8 cellular contexts compared by ENCODE assay signal in the genomic region with DNA sequence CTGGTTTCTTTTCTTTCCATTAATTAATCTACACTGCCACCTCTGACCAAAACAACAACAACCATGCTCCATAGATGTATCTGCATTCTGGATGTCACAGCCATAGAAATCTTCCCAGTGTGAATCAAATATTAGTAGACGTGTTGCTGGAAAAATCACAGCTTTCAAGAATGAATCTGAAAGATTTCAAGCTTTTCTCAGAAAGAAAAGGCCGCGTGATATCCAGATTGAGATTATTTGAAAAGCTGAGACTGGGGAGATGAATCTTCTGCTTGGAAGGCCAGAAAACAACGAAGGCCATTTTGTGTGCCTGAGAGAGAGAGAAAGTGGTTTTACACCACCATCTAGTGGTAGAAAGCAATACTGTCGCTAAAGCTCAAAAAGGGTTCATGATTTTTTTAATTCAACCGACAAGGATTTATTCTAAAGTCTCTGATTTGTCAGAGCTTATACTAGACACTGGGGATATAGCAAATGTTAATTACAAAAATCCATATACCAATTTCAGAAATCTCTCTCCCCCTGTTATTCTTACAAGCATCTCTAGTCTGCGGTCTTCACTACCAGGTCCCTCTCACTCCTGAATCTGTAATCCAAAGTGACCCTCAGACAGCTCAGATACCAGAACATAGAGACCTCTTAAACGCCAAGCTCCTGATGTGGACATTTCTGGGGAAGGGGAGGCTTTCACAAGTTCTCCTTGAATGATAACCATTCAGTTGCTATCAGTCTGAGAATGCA.
DNase-seq lines count a peak whose midpoint lies in the region; FAIRE-seq and TF ChIP-seq lines count a peak whose summit lies in the region.

No MANE protein-coding gene starts in this region.

- H3K36me3 ChIP-seq in HAP-1 (replicated peaks) = no peaks in the 10 kb centered on the region
- no peaks in the 10 kb centered on the region for H3K36me3 ChIP-seq in Loucy (ENCODE audit: insufficient read depth, low read length)
- no peaks in the 10 kb centered on the region for H3K36me3 ChIP-seq in mammary epithelial cell (ENCODE audit: insufficient read depth, low read length)
- no peaks in the 10 kb centered on the region for H3K36me3 ChIP-seq in kidney (ENCODE audit: control insufficient read depth in 1 of 2, insufficient read depth in 2 of 2, low read length in 2 of 2)
- H3K36me3 ChIP-seq in stomach = no peaks in the 10 kb centered on the region

- no peak overlapping the region for H3K27ac ChIP-seq in mammary epithelial cell (ENCODE audit: insufficient read depth, low read depth, low read length)
- no peak overlapping the region for H3K27ac ChIP-seq in kidney (ENCODE audit: low read depth in 2 of 2, low read length in 2 of 2)
- peak overlapping the region in 3 of 5 donors; percentile 31 to 71 (median 49) for H3K27ac ChIP-seq in stomach

- H4K20me1 ChIP-seq in Loucy (ENCODE audit: insufficient read depth, low read length, poor library complexity, severe bottlenecking) (no peaks in the 10 kb centered on the region), mammary epithelial cell (ENCODE audit: insufficient read depth, low read length) (no peaks in the 10 kb centered on the region)

- H3K27me3 ChIP-seq in HAP-1 (ENCODE audit: low read depth) (no peaks in the 10 kb centered on the region), Loucy (ENCODE audit: insufficient read depth, low read length, poor library complexity, severe bottlenecking) (no peaks in the 10 kb centered on the region), mammary epithelial cell (ENCODE audit: insufficient read depth, low read length) (peaks cover 3% of the 10 kb centered on the region), stomach (no peaks in the 10 kb centered on the region)

- intact Hi-C loops in mammary epithelial cell (cut with micrococcal nuclease) (loop anchor here (1.0 to 5.0 kb wide), 4 partner anchors 58 to 487 kb away; no protein-coding TSS in a partner anchor), kidney (cut with DNase I) (loop anchor here (5.0 kb wide), 2 partner anchors 194 to 489 kb away; no protein-coding TSS in a partner anchor), stomach (cut with DNase I; ENCODE audit: low total_unique reads) (loop anchor here (5.0 to 10.0 kb wide), 2 partner anchors 194 to 492 kb away; no protein-coding TSS in a partner anchor)

- no peaks in the 10 kb centered on the region for H3K9me2 ChIP-seq in Loucy (replicated peaks; ENCODE audit: low read depth, low read length)

- peak overlapping the region; percentile 85 for H3K4me2 ChIP-seq in Loucy (ENCODE audit: low read depth, low read length, poor library complexity, severe bottlenecking)
- H3K4me2 ChIP-seq in mammary epithelial cell (ENCODE audit: insufficient read depth, low read depth, low read length) = no peak overlapping the region

- H3K4me3 ChIP-seq in HAP-1 = no peak overlapping the region
- peak overlapping the region; percentile 63 for H3K4me3 ChIP-seq in Loucy (ENCODE audit: low read length, poor library complexity, severe bottlenecking)
- no peak overlapping the region for H3K4me3 ChIP-seq in mammary epithelial cell (replicated peaks in 1 of 3; ENCODE audit: insufficient read depth in 1 of 3, low read depth in 2 of 3, low read length in 3 of 3)
- H3K4me3 ChIP-seq in kidney (ENCODE audit: low read length in 2 of 2) = no peak overlapping the region
- H3K4me3 ChIP-seq in stomach = no peak overlapping the region

- TF ChIP-seq POLR2A in stomach (IDR thresholded peaks at IDR 0.05) = no peak

- H2AFZ ChIP-seq in Loucy (ENCODE audit: low read length) (peak overlapping the region; percentile 90), mammary epithelial cell (ENCODE audit: low read depth, low read length) (no peak overlapping the region)

- CTCF ChIA-PET in mammary epithelial cell (lab: Charles Lee; ENCODE audit: low non-redundant PET) = interaction anchor here (0.7 kb wide), 1 partner anchor 58 kb away, joined by 3 read pairs; no protein-coding TSS in a partner anchor

- dilution Hi-C loops in mammary epithelial cell (cut with HindIII; ENCODE audit: low sequenced_read_pairs) = no loop called here

- in situ Hi-C loops in HAP-1 (cut with MboI; ENCODE audit: low sequenced_read_pairs) (no loop called here), mammary epithelial cell (cut with MboI; ENCODE audit: low sequenced_read_pairs in 2 of 2) (no loop called here)

- TF ChIP-seq CTCF in Loucy (conservative IDR thresholded peaks at IDR 0.05; ENCODE audit: low read length) (peak; percentile 85), mammary epithelial cell (conservative IDR thresholded peaks at IDR 0.05 in 1 of 2, IDR thresholded peaks at IDR 0.05 in 1 of 2; ENCODE audit: extremely low read depth in 1 of 2, insufficient read depth in 1 of 2, low read depth in 1 of 2, low read length in 2 of 2) (peak; percentile 77 to 85), kidney (IDR thresholded peaks at IDR 0.05; ENCODE audit: borderline replicate concordance, extremely low read depth, insufficient read depth) (peak; percentile 90), stomach (IDR thresholded peaks at IDR 0.05) (peak in 5 of 7 experiments; percentile 81 to 90 (median 83))

- no peak for TF ChIP-seq EP300 in stomach (IDR thresholded peaks at IDR 0.05)

- H3K9me3 ChIP-seq in HAP-1 (no peaks in the 10 kb centered on the region), Loucy (ENCODE audit: insufficient read depth, low read depth, low read length) (no peaks in the 10 kb centered on the region), mammary epithelial cell (replicated peaks; ENCODE audit: insufficient read depth, low read length) (no peaks in the 10 kb centered on the region), kidney (ENCODE audit: control insufficient read depth in 1 of 2, low read length in 2 of 2) (no peaks in the 10 kb centered on the region), stomach (no peaks in the 10 kb centered on the region)

- 0 out of 2 replicates have a peak, but pooled peaks cover 2% of the 10 kb centered on the region for H3F3A ChIP-seq in Loucy (ENCODE audit: low read depth)

- WGBS in mammary epithelial cell (ENCODE audit: low coverage, missing lambda C conversion rate) = 15% methylated on average over 8 of the region's 8 CpGs
- WGBS in stomach, 5 donors = 13 to 22% (median 20%) methylated on average over 8 of the region's 8 CpGs

- peak; percentile 90 for FAIRE-seq in kidney (lab: Jason Lieb, UNC)

- peak overlapping the region; percentile 71 for H3K9ac ChIP-seq in Loucy (ENCODE audit: low read depth, low read length, poor library complexity, severe bottlenecking)
- no peak overlapping the region for H3K9ac ChIP-seq in mammary epithelial cell (ENCODE audit: insufficient read depth, low read length)
- H3K9ac ChIP-seq in kidney (ENCODE audit: low read length in 2 of 2) = no peak overlapping the region

- H3K4me1 ChIP-seq in HAP-1 (no peaks in the 10 kb centered on the region; the same call in 1 of the 2 replicates), Loucy (ENCODE audit: insufficient read depth, low read length, poor library complexity, severe bottlenecking) (peaks cover 34% of the 10 kb centered on the region), mammary epithelial cell (ENCODE audit: insufficient read depth, low read length) (no peaks in the 10 kb centered on the region), kidney (ENCODE audit: control insufficient read depth in 1 of 2, insufficient read depth in 1 of 2, low read depth in 1 of 2, low read length in 2 of 2) (no peaks in the 10 kb centered on the region), stomach (peaks cover 6 to 27% (median 11%) of the 10 kb centered on the region in 4 donors)

- no TSS peak for BruUV-seq in mammary epithelial cell (replicated peaks; lab: Mats Ljungman, UMichigan)

- DNase-seq in A172 (ENCODE audit: low spot score) = peak; percentile 46
- peak; percentile 22 for DNase-seq in GF-D8 (lab: John Stamatoyannopoulos, UW)
- peak; percentile 51 to 73 for DNase-seq in HAP-1 (ENCODE audit: low spot score in 2 of 2)
- DNase-seq in RPMI8226 = peak; percentile 61
- DNase-seq in mammary epithelial cell = peak; percentile 46
- DNase-seq in kidney = no peak
- DNase-seq in stomach = no peak

- H3K79me2 ChIP-seq in Loucy (ENCODE audit: insufficient read depth, low read length) = no peaks in the 10 kb centered on the region
- no peaks in the 10 kb centered on the region for H3K79me2 ChIP-seq in mammary epithelial cell (ENCODE audit: insufficient read depth, low read length)

Comparison
In these comparisons a context has a peak if more than half of its experiments do, and no peak if none do; other contexts are left out.
1. DNase-seq: peak in A172 (single experiment), GF-D8 (single experiment), HAP-1 (2 of 2), RPMI8226 (single experiment) and mammary epithelial cell (single experiment); none in kidney (single experiment) and stomach (single experiment).
2. H3K27ac ChIP-seq: peak in stomach (3 of 5); none in mammary epithelial cell (single experiment) and kidney (0 of 2).
3. Peak in every context shown above with its lines, with median percentiles within 50 percentile points of each other: CTCF ChIP-seq.